Comparison of ENCODE assay signal across 8 cellular contexts in the genomic region with DNA sequence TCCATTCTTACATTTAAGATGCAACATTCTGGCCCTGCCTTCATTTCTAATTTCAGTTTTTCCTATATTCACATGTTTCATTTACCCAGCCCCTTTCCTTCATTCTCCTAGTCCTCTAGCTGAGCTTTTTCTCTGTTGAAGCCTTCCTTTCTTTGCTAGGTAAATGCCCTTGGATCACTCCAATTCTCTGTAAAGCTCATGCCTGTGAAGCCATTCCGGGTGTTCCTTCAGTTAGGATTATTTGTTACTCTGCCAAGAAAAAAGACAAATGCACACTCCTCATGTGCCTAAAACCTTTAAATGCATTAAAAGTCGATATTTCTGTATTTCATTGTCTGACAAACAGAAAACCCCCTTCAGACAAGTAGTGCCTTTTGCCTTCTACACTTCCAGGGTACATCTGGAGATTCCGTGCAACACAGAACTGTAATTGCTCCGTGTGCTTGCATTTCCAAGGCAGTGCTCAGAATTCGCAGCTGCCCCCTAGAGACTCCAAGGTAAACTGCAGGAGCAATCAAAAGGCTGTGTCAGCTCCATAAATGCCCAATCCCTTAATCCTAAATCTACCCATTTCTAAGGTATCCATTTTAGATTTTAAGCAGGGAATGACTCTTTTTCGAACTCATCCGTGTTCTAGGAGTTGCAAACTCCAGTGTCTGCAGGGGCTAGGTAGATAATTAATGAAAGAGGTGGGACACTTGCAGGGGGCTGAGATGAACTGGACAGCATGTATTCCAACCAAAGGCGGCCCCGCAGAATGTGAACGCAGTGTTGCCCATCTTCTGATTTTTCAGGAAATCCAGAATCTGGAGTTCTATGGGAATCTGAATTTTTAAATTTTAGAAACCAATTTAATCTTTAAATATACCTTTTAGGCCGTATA.
DNase-seq lines count a peak whose midpoint lies in the region; ATAC-seq and TF ChIP-seq lines count a peak whose summit lies in the region.

No MANE protein-coding gene starts in this region.

- H3K4me1 Mint-ChIP-seq in CD14-positive monocyte = peaks cover 3% of the 10 kb centered on the region

- H3K9me3 ChIP-seq in lung (ENCODE audit: control insufficient read depth in 2 of 2, insufficient read depth in 1 of 2, low read length in 1 of 2) = no peaks in the 10 kb centered on the region
- H3K9me3 ChIP-seq in thoracic aorta = no peaks in the 10 kb centered on the region

- no peaks in the 10 kb centered on the region for H3K36me3 ChIP-seq in lung (ENCODE audit: control insufficient read depth in 2 of 2, insufficient read depth in 2 of 2, low read length in 2 of 2)
- H3K36me3 ChIP-seq in thoracic aorta = no peaks in the 10 kb centered on the region

- no peak overlapping the region for H3K4me3 ChIP-seq in lung
- no peak overlapping the region for H3K4me3 ChIP-seq in thoracic aorta

- H3K27ac Mint-ChIP-seq in CD14-positive monocyte = no peak overlapping the region

- no peaks in the 10 kb centered on the region for H3K4me1 ChIP-seq in lung (ENCODE audit: control insufficient read depth in 2 of 2, insufficient read depth in 2 of 2, low read length in 2 of 2)
- no peaks in the 10 kb centered on the region for H3K4me1 ChIP-seq in thoracic aorta (ENCODE audit: control insufficient read depth in 1 of 2, low read depth in 2 of 2)

- H3K27me3 Mint-ChIP-seq in CD14-positive monocyte (ENCODE audit: low read depth in 3 of 3) = peaks cover 5 to 7% (median 6%) of the 10 kb centered on the region in 3 donors

- TF ChIP-seq CTCF in CD14-positive monocyte (IDR thresholded peaks at IDR 0.05) (peak; percentile 65), lung (IDR thresholded peaks at IDR 0.05; ENCODE audit: control extremely low read depth, extremely low read depth) (peak; percentile 38), thoracic aorta (IDR thresholded peaks at IDR 0.05) (peak; percentile 67)

- H3K27ac ChIP-seq in lung (ENCODE audit: low read depth in 1 of 2, low read length in 1 of 2) = no peak overlapping the region
- H3K27ac ChIP-seq in thoracic aorta = no peak overlapping the region

- no peak overlapping the region for H3K4me3 Mint-ChIP-seq in CD14-positive monocyte

- 43 to 47% methylated on average over 11 of the region's 11 CpGs for WGBS in lung, 2 donors

- intact Hi-C loops in CD14-positive monocyte (cut with micrococcal nuclease) = no loop called here

- H3K27me3 ChIP-seq in lung (ENCODE audit: control insufficient read depth, insufficient read depth) (no peaks in the 10 kb centered on the region), thoracic aorta (replicated peaks; ENCODE audit: insufficient read depth) (no peaks in the 10 kb centered on the region)

- ATAC-seq in GM18858 (IDR thresholded peaks at IDR 0.05; ENCODE audit: unreplicated experiment) (peak; percentile 69), lung (ENCODE audit: insufficient read depth, low FRiP score) (peak; percentile 85), thoracic aorta (ENCODE audit: insufficient number of reproducible peaks, low FRiP score, low read depth) (no peak), HG02870 (IDR thresholded peaks at IDR 0.05; ENCODE audit: unreplicated experiment) (no peak)

- H3K9me3 Mint-ChIP-seq in CD14-positive monocyte = peaks cover 0 to 2% (median 0%) of the 10 kb centered on the region in 7 donors

- DNase-seq in CD14-positive monocyte (ENCODE audit: low spot score) = no peak
- DNase-seq in HPDE6-E6E7 (ENCODE audit: extremely low spot score) = peak; percentile 28
- DNase-seq in RKO (ENCODE audit: low spot score) = peak; percentile 57
- peak; percentile 71 for DNase-seq in ecto neural progenitor cell (ENCODE audit: low spot score)
- DNase-seq in lung (ENCODE audit: low spot score) = peak; percentile 36
- no peak for DNase-seq in thoracic aorta (ENCODE audit: low spot score)

- no peaks in the 10 kb centered on the region for H3K36me3 Mint-ChIP-seq in CD14-positive monocyte

Comparison
In these comparisons a context has a peak if more than half of its experiments do, and no peak if none do; other contexts are left out.
1. DNase-seq: peak in HPDE6-E6E7 (single experiment), RKO (single experiment), ecto neural progenitor cell (single experiment) and lung (single experiment); none in CD14-positive monocyte (single experiment) and thoracic aorta (single experiment).
2. ATAC-seq: peak in GM18858 (single experiment) and lung (single experiment); none in thoracic aorta (single experiment) and HG02870 (single experiment).
3. Peak in every context shown above with its lines, with median percentiles within 50 percentile points of each other: CTCF ChIP-seq.